Comparison of ENCODE assay signal across 33 cellular contexts in genomic region chr12:75827061-75827460, GRCh38.
"Had no signal": no experiment of that assay in that cellular context is flagged by ENCODE, and none has a peak within 500 bp of the region (broad histone marks: within the 10 kb centered on the region; RNA-seq: fewer than 3 reads in every experiment).

No MANE protein-coding gene starts in this region.

- H3K27me3 ChIP-seq: ascending aorta, breast epithelium, cardiac muscle cell, colonic mucosa, esophagus muscularis mucosa, foreskin keratinocyte, gastrocnemius medialis, heart left ventricle had no signal

- H3K4me1 ChIP-seq: ascending aorta, breast epithelium, gastrocnemius medialis had no signal

- H3K27ac ChIP-seq: ascending aorta, breast epithelium, cardiac muscle cell, colonic mucosa, dorsolateral prefrontal cortex, esophagus muscularis mucosa, gastrocnemius medialis, heart left ventricle, WERI-Rb-1 had no signal

- H3K36me3 ChIP-seq: ascending aorta, breast epithelium, cardiac muscle cell, colonic mucosa, esophagus muscularis mucosa, gastrocnemius medialis, heart left ventricle, WERI-Rb-1 had no signal

- ATAC-seq: activated CD4-positive, alpha-beta T cell treated with anti-CD3 and anti-CD28 coated beads for 36 hours; activated CD4-positive, CD25-positive, alpha-beta regulatory T cell treated with anti-CD3 and anti-CD28 coated beads, Interleukin-2, amount 50 U/mL, for 24 hours; activated CD8-positive, alpha-beta T cell treated with anti-CD3 and anti-CD28 coated beads, Interleukin-2, amount 10 ng/mL, durations not matched to agents 7 days and 5 days; activated naive CD4-positive, alpha-beta T cell treated with anti-CD3 and anti-CD28 coated beads, Interleukin-2, amount 50 U/mL, for 72 hours; activated T-cell treated with anti-CD3 and anti-CD28 coated beads, Interleukin-2, amount 50 U/mL, for 72 hours; foreskin keratinocyte; gastrocnemius medialis; heart left ventricle had no signal

- H3K9me3 ChIP-seq: ascending aorta, breast epithelium, colonic mucosa, esophagus muscularis mucosa, gastrocnemius medialis, heart left ventricle had no signal

- H3K4me3 ChIP-seq: ascending aorta, breast epithelium, cardiac muscle cell, colonic mucosa, dorsolateral prefrontal cortex, esophagus muscularis mucosa, gastrocnemius medialis, heart left ventricle had no signal

- DNase-seq: activated B cell treated with CpG ODN at 0.5 μM for 24 hours; activated CD4-positive, alpha-beta memory T cell treated with anti-CD3 and anti-CD28 coated beads for 36 hours; activated CD4-positive, alpha-beta T cell treated with anti-CD3 and anti-CD28 coated beads for 36 hours; activated CD4-positive, alpha-beta T cell treated with anti-CD3 and anti-CD28 coated beads, Interleukin-2, amount 10 ng/mL, durations not matched to agents 24 days and 14 days; activated CD8-positive, alpha-beta memory T cell treated with anti-CD3 and anti-CD28 coated beads, Interleukin-2, amount 50 U/mL, for 48 hours; activated CD8-positive, alpha-beta T cell treated with anti-CD3 and anti-CD28 coated beads, Interleukin-2, amount 10 ng/mL, durations not matched to agents 7 days and 5 days; activated gamma-delta T cell; activated naive CD4-positive, alpha-beta T cell; activated naive CD4-positive, alpha-beta T cell treated with anti-CD3 and anti-CD28 coated beads, Interleukin-2, amount 10 ng/mL, durations not matched to agents 7 days and 5 days; activated naive CD8-positive, alpha-beta T cell treated with anti-CD3 and anti-CD28 coated beads, Interleukin-2, amount 10 ng/mL, durations not matched to agents 7 days and 5 days; activated T-cell treated with anti-CD3 and anti-CD28 coated beads for 4 hours; activated T-cell treated with anti-CD3 and anti-CD28 coated beads, Interleukin-2, amount 50 U/mL, for 24 hours; activated T-cell treated with anti-CD3 and anti-CD28 coated beads, Interleukin-2, amount 50 U/mL, for 72 hours; central memory CD4-positive, alpha-beta T cell; cerebellar nuclear complex; colonic mucosa; dorsolateral prefrontal cortex; effector memory CD4-positive, alpha-beta T cell; endodermal cell; erythroblast; foreskin keratinocyte; gastrocnemius medialis; glutamatergic neuron; heart left ventricle; hypothalamus; T1000; WERI-Rb-1 had no signal
